1 cellular context compared by ENCODE assay signal in genomic region chr2:241541564-241542277, GRCh38.
TF ChIP-seq lines count a peak whose summit lies in the region.

No MANE protein-coding gene starts in this region.

TF ChIP-seq in H1, 55 proteins besides CTCF, POLR2A, EP300 and RAD21 (continued from another document):
- TF ChIP-seq, protein P1, sequence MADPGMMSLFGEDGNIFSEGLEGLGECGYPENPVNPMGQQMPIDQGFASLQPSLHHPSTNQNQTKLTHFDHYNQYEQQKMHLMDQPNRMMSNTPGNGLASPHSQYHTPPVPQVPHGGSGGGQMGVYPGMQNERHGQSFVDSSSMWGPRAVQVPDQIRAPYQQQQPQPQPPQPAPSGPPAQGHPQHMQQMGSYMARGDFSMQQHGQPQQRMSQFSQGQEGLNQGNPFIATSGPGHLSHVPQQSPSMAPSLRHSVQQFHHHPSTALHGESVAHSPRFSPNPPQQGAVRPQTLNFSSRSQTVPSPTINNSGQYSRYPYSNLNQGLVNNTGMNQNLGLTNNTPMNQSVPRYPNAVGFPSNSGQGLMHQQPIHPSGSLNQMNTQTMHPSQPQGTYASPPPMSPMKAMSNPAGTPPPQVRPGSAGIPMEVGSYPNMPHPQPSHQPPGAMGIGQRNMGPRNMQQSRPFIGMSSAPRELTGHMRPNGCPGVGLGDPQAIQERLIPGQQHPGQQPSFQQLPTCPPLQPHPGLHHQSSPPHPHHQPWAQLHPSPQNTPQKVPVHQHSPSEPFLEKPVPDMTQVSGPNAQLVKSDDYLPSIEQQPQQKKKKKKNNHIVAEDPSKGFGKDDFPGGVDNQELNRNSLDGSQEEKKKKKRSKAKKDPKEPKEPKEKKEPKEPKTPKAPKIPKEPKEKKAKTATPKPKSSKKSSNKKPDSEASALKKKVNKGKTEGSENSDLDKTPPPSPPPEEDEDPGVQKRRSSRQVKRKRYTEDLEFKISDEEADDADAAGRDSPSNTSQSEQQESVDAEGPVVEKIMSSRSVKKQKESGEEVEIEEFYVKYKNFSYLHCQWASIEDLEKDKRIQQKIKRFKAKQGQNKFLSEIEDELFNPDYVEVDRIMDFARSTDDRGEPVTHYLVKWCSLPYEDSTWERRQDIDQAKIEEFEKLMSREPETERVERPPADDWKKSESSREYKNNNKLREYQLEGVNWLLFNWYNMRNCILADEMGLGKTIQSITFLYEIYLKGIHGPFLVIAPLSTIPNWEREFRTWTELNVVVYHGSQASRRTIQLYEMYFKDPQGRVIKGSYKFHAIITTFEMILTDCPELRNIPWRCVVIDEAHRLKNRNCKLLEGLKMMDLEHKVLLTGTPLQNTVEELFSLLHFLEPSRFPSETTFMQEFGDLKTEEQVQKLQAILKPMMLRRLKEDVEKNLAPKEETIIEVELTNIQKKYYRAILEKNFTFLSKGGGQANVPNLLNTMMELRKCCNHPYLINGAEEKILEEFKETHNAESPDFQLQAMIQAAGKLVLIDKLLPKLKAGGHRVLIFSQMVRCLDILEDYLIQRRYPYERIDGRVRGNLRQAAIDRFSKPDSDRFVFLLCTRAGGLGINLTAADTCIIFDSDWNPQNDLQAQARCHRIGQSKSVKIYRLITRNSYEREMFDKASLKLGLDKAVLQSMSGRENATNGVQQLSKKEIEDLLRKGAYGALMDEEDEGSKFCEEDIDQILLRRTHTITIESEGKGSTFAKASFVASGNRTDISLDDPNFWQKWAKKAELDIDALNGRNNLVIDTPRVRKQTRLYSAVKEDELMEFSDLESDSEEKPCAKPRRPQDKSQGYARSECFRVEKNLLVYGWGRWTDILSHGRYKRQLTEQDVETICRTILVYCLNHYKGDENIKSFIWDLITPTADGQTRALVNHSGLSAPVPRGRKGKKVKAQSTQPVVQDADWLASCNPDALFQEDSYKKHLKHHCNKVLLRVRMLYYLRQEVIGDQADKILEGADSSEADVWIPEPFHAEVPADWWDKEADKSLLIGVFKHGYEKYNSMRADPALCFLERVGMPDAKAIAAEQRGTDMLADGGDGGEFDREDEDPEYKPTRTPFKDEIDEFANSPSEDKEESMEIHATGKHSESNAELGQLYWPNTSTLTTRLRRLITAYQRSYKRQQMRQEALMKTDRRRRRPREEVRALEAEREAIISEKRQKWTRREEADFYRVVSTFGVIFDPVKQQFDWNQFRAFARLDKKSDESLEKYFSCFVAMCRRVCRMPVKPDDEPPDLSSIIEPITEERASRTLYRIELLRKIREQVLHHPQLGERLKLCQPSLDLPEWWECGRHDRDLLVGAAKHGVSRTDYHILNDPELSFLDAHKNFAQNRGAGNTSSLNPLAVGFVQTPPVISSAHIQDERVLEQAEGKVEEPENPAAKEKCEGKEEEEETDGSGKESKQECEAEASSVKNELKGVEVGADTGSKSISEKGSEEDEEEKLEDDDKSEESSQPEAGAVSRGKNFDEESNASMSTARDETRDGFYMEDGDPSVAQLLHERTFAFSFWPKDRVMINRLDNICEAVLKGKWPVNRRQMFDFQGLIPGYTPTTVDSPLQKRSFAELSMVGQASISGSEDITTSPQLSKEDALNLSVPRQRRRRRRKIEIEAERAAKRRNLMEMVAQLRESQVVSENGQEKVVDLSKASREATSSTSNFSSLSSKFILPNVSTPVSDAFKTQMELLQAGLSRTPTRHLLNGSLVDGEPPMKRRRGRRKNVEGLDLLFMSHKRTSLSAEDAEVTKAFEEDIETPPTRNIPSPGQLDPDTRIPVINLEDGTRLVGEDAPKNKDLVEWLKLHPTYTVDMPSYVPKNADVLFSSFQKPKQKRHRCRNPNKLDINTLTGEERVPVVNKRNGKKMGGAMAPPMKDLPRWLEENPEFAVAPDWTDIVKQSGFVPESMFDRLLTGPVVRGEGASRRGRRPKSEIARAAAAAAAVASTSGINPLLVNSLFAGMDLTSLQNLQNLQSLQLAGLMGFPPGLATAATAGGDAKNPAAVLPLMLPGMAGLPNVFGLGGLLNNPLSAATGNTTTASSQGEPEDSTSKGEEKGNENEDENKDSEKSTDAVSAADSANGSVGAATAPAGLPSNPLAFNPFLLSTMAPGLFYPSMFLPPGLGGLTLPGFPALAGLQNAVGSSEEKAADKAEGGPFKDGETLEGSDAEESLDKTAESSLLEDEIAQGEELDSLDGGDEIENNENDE (IDR thresholded peaks at IDR 0.05; ENCODE audit: insufficient replicate concordance, low read length), result no peak
- TF ChIP-seq CHD2 (IDR thresholded peaks at IDR 0.05; ENCODE audit: low read length), result no peak
- TF ChIP-seq SUZ12 (IDR thresholded peaks at IDR 0.05; ENCODE audit: low read length), result peak; percentile 71
- TF ChIP-seq KDM4A (IDR thresholded peaks at IDR 0.05; ENCODE audit: low read depth, low read length, severe bottlenecking), result peak; percentile 88
- no peak for TF ChIP-seq SAP30 (IDR thresholded peaks at IDR 0.05; ENCODE audit: insufficient read depth, insufficient replicate concordance, low read length)
